Comparison of ENCODE assay signal across 1 cellular context in genomic region chr10:35552622-35553342, GRCh38.
TF ChIP-seq lines count a peak whose summit lies in the region.

No MANE protein-coding gene starts in this region.

TF ChIP-seq in endothelial cell of umbilical vein, 7 proteins besides CTCF, POLR2A, EP300 and RAD21:
- TF ChIP-seq MYC (IDR thresholded peaks at IDR 0.05; ENCODE audit: low read depth, low read length) (no peak), JUN (IDR thresholded peaks at IDR 0.05; ENCODE audit: borderline replicate concordance, insufficient read depth, insufficient read length, low read depth) (no peak), FOS (IDR thresholded peaks at IDR 0.05; ENCODE audit: borderline replicate concordance, insufficient read depth, low read length) (no peak), GATA2 (IDR thresholded peaks at IDR 0.05; ENCODE audit: insufficient read depth, insufficient read length, low read depth, low read length) (no peak), POLR2AphosphoS5 (IDR thresholded peaks at IDR 0.05; ENCODE audit: insufficient read depth, low read depth, low read length) (no peak), MAX (IDR thresholded peaks at IDR 0.05; ENCODE audit: insufficient read depth, insufficient read length) (no peak), EZH2 (IDR thresholded peaks at IDR 0.05; ENCODE audit: borderline replicate concordance, low read depth, low read length, severe bottlenecking) (no peak)
TF ChIP-seq in endothelial cell of umbilical vein: peak in this region for 0.
